In the genomic region with DNA sequence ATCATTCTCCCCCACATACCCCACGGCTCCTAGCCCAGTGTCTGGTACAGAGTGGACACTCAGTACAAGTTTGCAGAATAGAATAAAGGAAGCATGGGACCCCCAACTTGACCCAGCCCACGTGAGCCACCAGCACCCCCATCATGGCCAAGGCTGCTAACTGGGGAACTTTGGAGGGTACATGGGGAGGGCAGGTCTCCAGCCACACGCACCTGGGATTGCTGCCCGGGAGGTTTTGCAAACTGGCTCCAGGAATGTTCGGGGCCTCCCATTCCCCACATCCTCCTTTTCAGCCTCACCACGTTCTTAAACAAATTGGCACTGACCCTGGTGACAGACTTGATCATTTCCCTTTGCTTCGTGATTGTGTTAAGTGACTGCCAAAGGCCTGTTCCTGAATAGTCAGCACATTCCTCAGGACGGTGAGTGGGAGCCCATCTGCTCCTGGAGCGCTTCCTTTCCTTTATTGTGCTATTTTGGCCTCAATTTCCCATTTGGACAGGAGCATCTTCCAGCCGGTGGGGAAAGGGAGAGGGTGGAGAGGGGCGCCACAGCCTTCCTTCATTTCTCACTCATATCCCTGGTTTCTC, we compare ENCODE assay signal across 23 cellular contexts. TPM values are rescaled to one million over a fixed set of nuclear protein-coding genes. Genes with fewer than 3 reads are reported as not detected.
"Had no signal": no experiment of that assay in that cellular context is flagged by ENCODE, and none has a peak within 500 bp of the region (broad histone marks: within the 10 kb centered on the region; RNA-seq: fewer than 3 reads in every experiment).

No MANE protein-coding gene starts in this region.

- H3K79me2 ChIP-seq: hepatocyte had no signal

- H3K27ac ChIP-seq: body of pancreas, esophagus squamous epithelium, hepatocyte, right atrium auricular region, tibial artery, WERI-Rb-1 had no signal

- H3K4me3 ChIP-seq: body of pancreas, esophagus squamous epithelium, hepatocyte, right atrium auricular region, tibial artery had no signal

- H3K4me1 ChIP-seq: body of pancreas, esophagus squamous epithelium, right atrium auricular region had no signal

- H2AFZ ChIP-seq: hepatocyte had no signal

- ATAC-seq: body of pancreas, left lobe of liver had no signal

- H3K36me3 ChIP-seq: esophagus squamous epithelium, right atrium auricular region, tibial artery, WERI-Rb-1 had no signal

- H3K4me2 ChIP-seq: hepatocyte had no signal

- H3K9me3 ChIP-seq: body of pancreas, esophagus squamous epithelium, right atrium auricular region, tibial artery had no signal

- DNase-seq: activated CD4-positive, alpha-beta T cell treated with anti-CD3 and anti-CD28 coated beads for 1 hour; activated naive CD4-positive, alpha-beta T cell; activated naive CD8-positive, alpha-beta T cell treated with anti-CD3 and anti-CD28 coated beads, Interleukin-2, amount 10 ng/mL, durations not matched to agents 7 days and 5 days; amygdala; body of pancreas; central memory CD4-positive, alpha-beta T cell; effector CD4-positive, alpha-beta T cell; esophagus squamous epithelium; foreskin fibroblast; mammary epithelial cell; stimulated activated CD4-positive, alpha-beta T cell treated with anti-CD3 and anti-CD28 coated beads, Interleukin-2, amount 100 ng/mL, for 24 hours; stimulated activated naive CD4-positive, alpha-beta T cell treated with Interleukin-2 at 50 U/mL for 16 hours; substantia nigra; SW 1271; T-helper 2 cell; tibial artery; WERI-Rb-1 had no signal

- H3K27me3 ChIP-seq: body of pancreas, hepatocyte, right atrium auricular region, tibial artery had no signal

RNA-seq across cellular contexts. Expression of gene XPNPEP2, which starts 18.8 kb away (rescaled TPM):
- total RNA-seq: glomerular endothelial cell, mammary epithelial cell, progenitor cell of endocrine pancreas had no signal
- polyA plus RNA-seq: mammary epithelial cell, neural cell had no signal

RNA-seq across cellular contexts. Expression of gene SASH3, which starts 59.7 kb away (rescaled TPM):
- total RNA-seq: glomerular endothelial cell, mammary epithelial cell, progenitor cell of endocrine pancreas had no signal
- polyA plus RNA-seq: mammary epithelial cell, neural cell had no signal
